1 cellular context compared by ENCODE assay signal in genomic region chr2:157247068-157247407, GRCh38.
TF ChIP-seq lines count a peak whose summit lies in the region.

No MANE protein-coding gene starts in this region.

TF ChIP-seq in K562, 482 proteins besides CTCF, POLR2A, EP300 and RAD21 (continued from another document and continues in another):
- no peak for TF ChIP-seq E2F8 (IDR thresholded peaks at IDR 0.05; ENCODE audit: low read depth, partially characterized antibody)
- TF ChIP-seq ZNF644 (tag; IDR thresholded peaks at IDR 0.05; ENCODE audit: low read depth): no peak
- no peak for TF ChIP-seq ZHX1 (conservative IDR thresholded peaks at IDR 0.05; ENCODE audit: low read length)
- no peak for TF ChIP-seq FOS (IDR thresholded peaks at IDR 0.05; ENCODE audit: extremely low read depth, insufficient read length)
- TF ChIP-seq SRF (CRISPR knock-in tag; IDR thresholded peaks at IDR 0.05): no peak
- no peak for TF ChIP-seq MTA3 (IDR thresholded peaks at IDR 0.05; ENCODE audit: borderline replicate concordance)
- no peak for TF ChIP-seq EHMT2 (IDR thresholded peaks at IDR 0.05)
- TF ChIP-seq GTF2F1 (IDR thresholded peaks at IDR 0.05; ENCODE audit: low read depth, low read length): no peak
- no peak for TF ChIP-seq RFX1 (IDR thresholded peaks at IDR 0.05)
- no peak for TF ChIP-seq GABPB2 (CRISPR knock-in tag; conservative IDR thresholded peaks at IDR 0.05)
- no peak for TF ChIP-seq STAG1 (CRISPR knock-in tag; IDR thresholded peaks at IDR 0.05; ENCODE audit: borderline replicate concordance)
- no peak for TF ChIP-seq SMARCA5 (IDR thresholded peaks at IDR 0.05)
- no peak for TF ChIP-seq ATF3 (IDR thresholded peaks at IDR 0.05)
- TF ChIP-seq ATF3 (CRISPR knock-in tag; conservative IDR thresholded peaks at IDR 0.05): no peak
- TF ChIP-seq ZNF518B (CRISPR knock-in tag; IDR thresholded peaks at IDR 0.05): no peak
- no peak for TF ChIP-seq ETS1 (conservative IDR thresholded peaks at IDR 0.05; ENCODE audit: control insufficient read depth, low read depth, low read length)
- no peak for TF ChIP-seq HNRNPUL1 (IDR thresholded peaks at IDR 0.05; ENCODE audit: low read length)
- TF ChIP-seq MECOM (CRISPR knock-in tag; IDR thresholded peaks at IDR 0.05): peak; percentile 68
- 0 out of 2 replicates have a peak, but pooled peaks have one; percentile 41 for TF ChIP-seq DIDO1 (tag; IDR thresholded peaks at IDR 0.05; ENCODE audit: low read depth)
- no peak for TF ChIP-seq ADNP (tag; IDR thresholded peaks at IDR 0.05)
- TF ChIP-seq ZNF77 (CRISPR knock-in tag; IDR thresholded peaks at IDR 0.05): no peak
- TF ChIP-seq HCFC1 (IDR thresholded peaks at IDR 0.05; ENCODE audit: low read depth, low read length): no peak
- TF ChIP-seq NR2F6 (CRISPR knock-in tag; IDR thresholded peaks at IDR 0.05): no peak
- no peak for TF ChIP-seq SP1 (CRISPR knock-in tag; IDR thresholded peaks at IDR 0.05)
- no peak for TF ChIP-seq RBM22 (IDR thresholded peaks at IDR 0.05; ENCODE audit: low read depth, low read length, poor library complexity, severe bottlenecking)
- TF ChIP-seq KLF16 (IDR thresholded peaks at IDR 0.05): no peak
- TF ChIP-seq ZNF263 (CRISPR knock-in tag; IDR thresholded peaks at IDR 0.05; ENCODE audit: borderline replicate concordance): no peak
- no peak for TF ChIP-seq NR0B1 (IDR thresholded peaks at IDR 0.05; ENCODE audit: partially characterized antibody)
- no peak for TF ChIP-seq PURB (CRISPR knock-in tag; IDR thresholded peaks at IDR 0.05; ENCODE audit: low read depth)
- TF ChIP-seq ZNF639 (CRISPR knock-in tag; conservative IDR thresholded peaks at IDR 0.05 in 1 of 2, IDR thresholded peaks at IDR 0.05 in 1 of 2): 0 out of 4 replicates have a peak, but pooled peaks of 1 of the 2 experiments have one; percentile 56
- TF ChIP-seq NRF1 (conservative IDR thresholded peaks at IDR 0.05 in 1 of 2, IDR thresholded peaks at IDR 0.05 in 1 of 2): no peak
- TF ChIP-seq ELF4 (CRISPR knock-in tag; IDR thresholded peaks at IDR 0.05): no peak
- no peak for TF ChIP-seq BRF2 (IDR thresholded peaks at IDR 0.05; ENCODE audit: borderline replicate concordance, insufficient read depth, insufficient read length)
- TF ChIP-seq POLR2AphosphoS2 (IDR thresholded peaks at IDR 0.05; ENCODE audit: low read length): no peak
- no peak for TF ChIP-seq BCLAF1 (IDR thresholded peaks at IDR 0.05; ENCODE audit: borderline replicate concordance in 1 of 2, control insufficient read depth in 1 of 2, low read depth in 2 of 2, low read length in 1 of 2)
- TF ChIP-seq TAF7 (tag; IDR thresholded peaks at IDR 0.05): no peak
- no peak for TF ChIP-seq IRF2 (CRISPR knock-in tag; IDR thresholded peaks at IDR 0.05)
- TF ChIP-seq RBM34 (IDR thresholded peaks at IDR 0.05; ENCODE audit: borderline replicate concordance, insufficient read depth, low read length): no peak
- TF ChIP-seq RBM14 (IDR thresholded peaks at IDR 0.05; ENCODE audit: borderline replicate concordance, insufficient read depth, low read depth, low read length): no peak
- no peak for TF ChIP-seq NFRKB (IDR thresholded peaks at IDR 0.05; ENCODE audit: low read depth)
- TF ChIP-seq E4F1 (CRISPR knock-in tag; IDR thresholded peaks at IDR 0.05; ENCODE audit: borderline replicate concordance): no peak
